ENCODE assay signal across 8 cellular contexts in genomic region chr4:74397748-74398426, GRCh38. TPM values are rescaled to one million over a fixed set of nuclear protein-coding genes. Genes with fewer than 3 reads are reported as not detected.
DNase-seq lines count a peak whose midpoint lies in the region; ATAC-seq lines count a peak whose summit lies in the region.

No MANE protein-coding gene starts in this region.

- H3K4me1 Mint-ChIP-seq in activated CD4-positive, alpha-beta T cell treated with anti-CD3 and anti-CD28 coated beads, Interleukin-2, amount 10 ng/mL, durations not matched to agents 24 days and 14 days: peaks cover 9% of the 10 kb centered on the region

- peak overlapping the region; percentile 65 for H3K4me3 ChIP-seq in MG63
- H3K4me3 ChIP-seq in duodenal mucosa (ENCODE audit: low read depth in 1 of 2, low read length in 2 of 2): peak overlapping the region; percentile 21 to 66

- peak overlapping the region; percentile 89 for H3K27ac Mint-ChIP-seq in activated CD4-positive, alpha-beta T cell treated with anti-CD3 and anti-CD28 coated beads, Interleukin-2, amount 10 ng/mL, durations not matched to agents 24 days and 14 days

- H3K9ac ChIP-seq in duodenal mucosa (ENCODE audit: low read depth in 1 of 2, low read length in 2 of 2): peak overlapping the region; percentile 20 to 44

- DNase-seq in activated CD4-positive, alpha-beta T cell treated with anti-CD3 and anti-CD28 coated beads, Interleukin-2, amount 10 ng/mL, durations not matched to agents 24 days and 14 days: no peak
- DNase-seq in activated CD4-positive, alpha-beta T cell treated with anti-CD3 and anti-CD28 coated beads for 48 hours: no peak
- DNase-seq in MG63: no peak
- DNase-seq in stimulated activated naive CD8-positive, alpha-beta T cell treated with anti-CD3 and anti-CD28 coated beads, Interleukin-15, Interleukin-2, amounts not matched to agents 100 U/mL and 50 U/mL, for 24 hours: no peak
- DNase-seq in GM19238 (ENCODE audit: insufficient read length, low spot score): no peak
- DNase-seq in SW 1271 (lab: John Stamatoyannopoulos, UW): no peak

- H3K4me3 Mint-ChIP-seq in activated CD4-positive, alpha-beta T cell treated with anti-CD3 and anti-CD28 coated beads, Interleukin-2, amount 10 ng/mL, durations not matched to agents 24 days and 14 days: peak overlapping the region; percentile 90

- H3K27ac ChIP-seq in duodenal mucosa (ENCODE audit: low read depth, low read length): no peak overlapping the region

- no peaks in the 10 kb centered on the region for H3K36me3 Mint-ChIP-seq in activated CD4-positive, alpha-beta T cell treated with anti-CD3 and anti-CD28 coated beads, Interleukin-2, amount 10 ng/mL, durations not matched to agents 24 days and 14 days (ENCODE audit: low read depth)

- peak; percentile 28 for ATAC-seq in stimulated activated naive CD8-positive, alpha-beta T cell treated with anti-CD3 and anti-CD28 coated beads, Interleukin-15, Interleukin-2, amounts not matched to agents 100 U/mL and 50 U/mL, for 24 hours
- ATAC-seq in GM19328 (IDR thresholded peaks at IDR 0.05; ENCODE audit: unreplicated experiment): no peak

- H3K9me3 ChIP-seq in MG63: no peaks in the 10 kb centered on the region
- no peaks in the 10 kb centered on the region for H3K9me3 ChIP-seq in duodenal mucosa (ENCODE audit: control insufficient read depth in 1 of 2, low read length in 2 of 2)

- intact Hi-C loops in activated CD4-positive, alpha-beta T cell treated with anti-CD3 and anti-CD28 coated beads, Interleukin-2, amount 10 ng/mL, durations not matched to agents 24 days and 14 days (cut with micrococcal nuclease): no loop called here

- H3K27me3 Mint-ChIP-seq in activated CD4-positive, alpha-beta T cell treated with anti-CD3 and anti-CD28 coated beads, Interleukin-2, amount 10 ng/mL, durations not matched to agents 24 days and 14 days: peaks cover 4% of the 10 kb centered on the region

- peaks cover 7 to 12% of the 10 kb centered on the region in 2 donors for H3K4me1 ChIP-seq in duodenal mucosa (ENCODE audit: control insufficient read depth in 1 of 2, insufficient read depth in 2 of 2, low read length in 2 of 2)

- no peaks in the 10 kb centered on the region for H3K36me3 ChIP-seq in MG63
- H3K36me3 ChIP-seq in duodenal mucosa (ENCODE audit: control insufficient read depth in 1 of 2, insufficient read depth in 2 of 2, low read length in 2 of 2): no peaks in the 10 kb centered on the region

- H3K27me3 ChIP-seq in MG63 (no peaks in the 10 kb centered on the region), duodenal mucosa (ENCODE audit: control insufficient read depth in 1 of 2, insufficient read depth in 2 of 2, low read length in 2 of 2) (no peaks in the 10 kb centered on the region)

- no peaks in the 10 kb centered on the region for H3K9me3 Mint-ChIP-seq in activated CD4-positive, alpha-beta T cell treated with anti-CD3 and anti-CD28 coated beads, Interleukin-2, amount 10 ng/mL, durations not matched to agents 24 days and 14 days

RNA-seq across cellular contexts. Expression of gene EREG, which starts 32.9 kb away (rescaled TPM):
- total RNA-seq in activated CD4-positive, alpha-beta T cell treated with anti-CD3 and anti-CD28 coated beads, Interleukin-2, amount 10 ng/mL, durations not matched to agents 24 days and 14 days: not detected in 2 replicates
- not detected in 2 replicates for total RNA-seq in MG63 (2014; rRNA removed; shearing (Covaris generic); ENCODE audit: low replicate concordance)

RNA-seq across cellular contexts. Expression of gene AREG, which starts 47.0 kb away (rescaled TPM):
- total RNA-seq in activated CD4-positive, alpha-beta T cell treated with anti-CD3 and anti-CD28 coated beads, Interleukin-2, amount 10 ng/mL, durations not matched to agents 24 days and 14 days: 1.4 TPM in 2 replicates
- not detected in 2 replicates for total RNA-seq in MG63 (2014; rRNA removed; shearing (Covaris generic); ENCODE audit: low replicate concordance)
